ENCODE assay signal across 8 cellular contexts in genomic region chr17:45293413-45294211, GRCh38. TPM values are rescaled to one million over a fixed set of nuclear protein-coding genes. Genes with fewer than 3 reads are reported as not detected.
DNase-seq lines count a peak whose midpoint lies in the region; ATAC-seq and TF ChIP-seq lines count a peak whose summit lies in the region.

No MANE protein-coding gene starts in this region.

- intact Hi-C loops in CD8-positive, alpha-beta T cell (cut with DNase I, micrococcal nuclease), result loop anchor here in 1 of 2 experiments (5.0 kb wide), 1 partner anchor 34 kb away; no protein-coding TSS in a partner anchor

- no peak for DNase-seq in CD8-positive, alpha-beta T cell
- peak in 1 of 2 donors; percentile 23 for DNase-seq in activated T-cell treated with anti-CD3 and anti-CD28 coated beads, Interleukin-2, amount 50 U/mL, for 72 hours
- DNase-seq in globus pallidus (ENCODE audit: low spot score) (peak; percentile 66), HPDE6-E6E7 (ENCODE audit: extremely low spot score) (no peak), NCI-H2029 (lab: John Stamatoyannopoulos, UW) (no peak)

- no peak overlapping the region for H3K4me3 ChIP-seq in CD8-positive, alpha-beta T cell (ENCODE audit: low read depth, low read length)
- no peak overlapping the region for H3K4me3 ChIP-seq in neutrophil (ENCODE audit: low read depth in 1 of 2, low read length in 1 of 2)

- POLR2A ChIA-PET in CD8-positive, alpha-beta T cell (lab: Charles Lee), result interaction anchor here (1.3 kb wide), 1 partner anchor 14 kb away, joined by 3 read pairs; no protein-coding TSS in a partner anchor

- H3K27me3 ChIP-seq in CD8-positive, alpha-beta T cell (ENCODE audit: insufficient read depth, low read length), result no peaks in the 10 kb centered on the region
- H3K27me3 ChIP-seq in neutrophil, result no peaks in the 10 kb centered on the region

- no peak overlapping the region for H3K4me3 Mint-ChIP-seq in CD8-positive, alpha-beta T cell
- peak overlapping the region in 1 of 4 donors; percentile 79 for H3K4me3 Mint-ChIP-seq in IgD-negative memory B cell
- peak overlapping the region in 1 of 2 donors; percentile 16 for H3K4me3 Mint-ChIP-seq in activated T-cell treated with anti-CD3 and anti-CD28 coated beads, Interleukin-2, amount 50 U/mL, for 72 hours

- no peak for TF ChIP-seq CTCF in CD8-positive, alpha-beta T cell (IDR thresholded peaks at IDR 0.05)
- no peak for TF ChIP-seq CTCF in neutrophil (IDR thresholded peaks at IDR 0.05)

- no peak overlapping the region for H3K27ac ChIP-seq in CD8-positive, alpha-beta T cell (ENCODE audit: low read depth, low read length)
- peak overlapping the region; percentile 66 for H3K27ac ChIP-seq in neutrophil

- H3K9me3 ChIP-seq in CD8-positive, alpha-beta T cell (ENCODE audit: low read length), result no peaks in the 10 kb centered on the region
- no peaks in the 10 kb centered on the region for H3K9me3 ChIP-seq in neutrophil

- ATAC-seq in CD8-positive, alpha-beta T cell, result no peak
- peak; percentile 39 to 56 for ATAC-seq in activated T-cell treated with anti-CD3 and anti-CD28 coated beads, Interleukin-2, amount 50 U/mL, for 72 hours (replicated peaks in 1 of 2)
- ATAC-seq in GM21381 (IDR thresholded peaks at IDR 0.05; ENCODE audit: unreplicated experiment), result no peak

- no peaks in the 10 kb centered on the region for H3K27me3 Mint-ChIP-seq in CD8-positive, alpha-beta T cell (ENCODE audit: low read depth)
- H3K27me3 Mint-ChIP-seq in IgD-negative memory B cell, result no peaks in the 10 kb centered on the region
- H3K27me3 Mint-ChIP-seq in activated T-cell treated with anti-CD3 and anti-CD28 coated beads, Interleukin-2, amount 50 U/mL, for 72 hours (ENCODE audit: low read depth), result no peaks in the 10 kb centered on the region

- peaks cover 71% of the 10 kb centered on the region for H3K4me1 Mint-ChIP-seq in CD8-positive, alpha-beta T cell (ENCODE audit: low read depth)
- H3K4me1 Mint-ChIP-seq in IgD-negative memory B cell, result peaks cover 48 to 72% (median 66%) of the 10 kb centered on the region in 3 donors
- peaks cover 70% of the 10 kb centered on the region for H3K4me1 Mint-ChIP-seq in activated T-cell treated with anti-CD3 and anti-CD28 coated beads, Interleukin-2, amount 50 U/mL, for 72 hours (ENCODE audit: low read depth)

- no peaks in the 10 kb centered on the region for H3K9me3 Mint-ChIP-seq in CD8-positive, alpha-beta T cell
- no peaks in the 10 kb centered on the region for H3K9me3 Mint-ChIP-seq in IgD-negative memory B cell
- no peaks in the 10 kb centered on the region for H3K9me3 Mint-ChIP-seq in activated T-cell treated with anti-CD3 and anti-CD28 coated beads, Interleukin-2, amount 50 U/mL, for 72 hours

- peaks cover 22% of the 10 kb centered on the region for H3K36me3 ChIP-seq in CD8-positive, alpha-beta T cell (ENCODE audit: insufficient read depth, low read length)
- H3K36me3 ChIP-seq in neutrophil, result peaks cover 10% of the 10 kb centered on the region

- H3K4me1 ChIP-seq in CD8-positive, alpha-beta T cell (ENCODE audit: insufficient read depth, low read length), result peaks cover 26% of the 10 kb centered on the region
- peaks cover 61 to 77% of the 10 kb centered on the region in 2 experiments for H3K4me1 ChIP-seq in neutrophil (ENCODE audit: control insufficient read depth in 1 of 2, insufficient read depth in 1 of 2, low read depth in 1 of 2, low read length in 1 of 2)

- CTCF ChIA-PET in CD8-positive, alpha-beta T cell (lab: Charles Lee), result interaction anchor here (1.1 to 5.1 kb wide), 7 partner anchors 10 to 96 kb away, joined by 3 to 28 read pairs (median 4); no protein-coding TSS in a partner anchor

- peak overlapping the region; percentile 58 for H3K27ac Mint-ChIP-seq in CD8-positive, alpha-beta T cell
- H3K27ac Mint-ChIP-seq in IgD-negative memory B cell, result peak overlapping the region in 2 of 3 donors; percentile 33 to 47
- H3K27ac Mint-ChIP-seq in activated T-cell treated with anti-CD3 and anti-CD28 coated beads, Interleukin-2, amount 50 U/mL, for 72 hours, result peak overlapping the region; percentile 84

- H3K36me3 Mint-ChIP-seq in CD8-positive, alpha-beta T cell, result peaks cover 55% of the 10 kb centered on the region
- H3K36me3 Mint-ChIP-seq in IgD-negative memory B cell, result peaks cover 3% of the 10 kb centered on the region
- peaks cover 9 to 33% of the 10 kb centered on the region in 2 donors for H3K36me3 Mint-ChIP-seq in activated T-cell treated with anti-CD3 and anti-CD28 coated beads, Interleukin-2, amount 50 U/mL, for 72 hours (ENCODE audit: insufficient read depth in 2 of 2)

RNA-seq across cellular contexts. Expression of gene MAP3K14, which starts 23.2 kb away (rescaled TPM):
- 10 to 100 TPM; 38.1 to 39.1 TPM for total RNA-seq in CD8-positive, alpha-beta T cell
- polyA plus RNA-seq in IgD-negative memory B cell, result 31.5 TPM
- 10 to 100 TPM; 71.8 to 78.0 TPM for total RNA-seq in activated T-cell treated with anti-CD3 and anti-CD28 coated beads, Interleukin-2, amount 50 U/mL, for 72 hours

RNA-seq across cellular contexts. Expression of gene SPATA32, which starts 31.7 kb away (rescaled TPM):
- under 1 TPM in 1 of 2 experiments, not detected in 1; 0.22 TPM for total RNA-seq in CD8-positive, alpha-beta T cell
- polyA plus RNA-seq in IgD-negative memory B cell, result 0.34 TPM
- 1 to 10 TPM; 1.4 to 1.7 TPM for total RNA-seq in activated T-cell treated with anti-CD3 and anti-CD28 coated beads, Interleukin-2, amount 50 U/mL, for 72 hours

Comparison
In these comparisons a context has a peak if more than half of its experiments do, and no peak if none do; other contexts are left out.
1. ATAC-seq: peak in activated T-cell treated with anti-CD3 and anti-CD28 coated beads, Interleukin-2, amount 50 U/mL, for 72 hours (2 of 2); none in CD8-positive, alpha-beta T cell (single experiment) and GM21381 (single experiment).
2. Peak in every context shown above with its lines, with median percentiles within 50 percentile points of each other: H3K27ac Mint-ChIP-seq.